8 cellular contexts compared by ENCODE assay signal in genomic region chr14:22885975-22886374, GRCh38. TPM values are rescaled to one million over a fixed set of nuclear protein-coding genes. Genes with fewer than 3 reads are reported as not detected.
DNase-seq lines count a peak whose midpoint lies in the region; ATAC-seq, FAIRE-seq and TF ChIP-seq lines count a peak whose summit lies in the region.

No MANE protein-coding gene starts in this region.

- H3K36me3 Mint-ChIP-seq in activated T-cell treated with anti-CD3 and anti-CD28 coated beads, Interleukin-2, amount 50 U/mL, for 72 hours (ENCODE audit: insufficient read depth in 2 of 2) = no peaks in the 10 kb centered on the region
- no peaks in the 10 kb centered on the region for H3K36me3 Mint-ChIP-seq in activated naive CD8-positive, alpha-beta T cell treated with anti-CD3 and anti-CD28 coated beads for 36 hours
- H3K36me3 Mint-ChIP-seq in memory B cell (peaks cover 4% of the 10 kb centered on the region), type B pancreatic cell (peaks cover 8% of the 10 kb centered on the region)

- no peak for FAIRE-seq in frontal cortex (lab: Jason Lieb, UNC)

- no peaks in the 10 kb centered on the region for H3K27me3 Mint-ChIP-seq in activated T-cell treated with anti-CD3 and anti-CD28 coated beads, Interleukin-2, amount 50 U/mL, for 72 hours (ENCODE audit: low read depth)
- H3K27me3 Mint-ChIP-seq in activated naive CD8-positive, alpha-beta T cell treated with anti-CD3 and anti-CD28 coated beads for 36 hours = no peaks in the 10 kb centered on the region
- H3K27me3 Mint-ChIP-seq in memory B cell (no peaks in the 10 kb centered on the region), type B pancreatic cell (no peaks in the 10 kb centered on the region)

- peak overlapping the region; percentile 61 to 84 for H3K4me3 Mint-ChIP-seq in activated T-cell treated with anti-CD3 and anti-CD28 coated beads, Interleukin-2, amount 50 U/mL, for 72 hours
- peak overlapping the region; percentile 14 for H3K4me3 Mint-ChIP-seq in activated naive CD8-positive, alpha-beta T cell treated with anti-CD3 and anti-CD28 coated beads for 36 hours
- H3K4me3 Mint-ChIP-seq in memory B cell (peak overlapping the region; percentile 90), type B pancreatic cell (peak overlapping the region; percentile 85)

- no peak for ATAC-seq in activated T-cell treated with anti-CD3 and anti-CD28 coated beads, Interleukin-2, amount 50 U/mL, for 72 hours (replicated peaks in 1 of 2)
- ATAC-seq in memory B cell (ENCODE audit: low read depth) = no peak

- no peaks in the 10 kb centered on the region for H3K9me3 Mint-ChIP-seq in activated T-cell treated with anti-CD3 and anti-CD28 coated beads, Interleukin-2, amount 50 U/mL, for 72 hours
- H3K9me3 Mint-ChIP-seq in activated naive CD8-positive, alpha-beta T cell treated with anti-CD3 and anti-CD28 coated beads for 36 hours = no peaks in the 10 kb centered on the region
- H3K9me3 Mint-ChIP-seq in memory B cell (no peaks in the 10 kb centered on the region), type B pancreatic cell (no peaks in the 10 kb centered on the region)

- H3K27ac Mint-ChIP-seq in activated T-cell treated with anti-CD3 and anti-CD28 coated beads, Interleukin-2, amount 50 U/mL, for 72 hours = peak overlapping the region; percentile 45
- no peak overlapping the region for H3K27ac Mint-ChIP-seq in activated naive CD8-positive, alpha-beta T cell treated with anti-CD3 and anti-CD28 coated beads for 36 hours
- H3K27ac Mint-ChIP-seq in memory B cell (peak overlapping the region; percentile 94), type B pancreatic cell (peak overlapping the region; percentile 83)

- H3K4me1 Mint-ChIP-seq in activated T-cell treated with anti-CD3 and anti-CD28 coated beads, Interleukin-2, amount 50 U/mL, for 72 hours (ENCODE audit: low read depth) = peaks cover 44% of the 10 kb centered on the region
- peaks cover 43% of the 10 kb centered on the region for H3K4me1 Mint-ChIP-seq in activated naive CD8-positive, alpha-beta T cell treated with anti-CD3 and anti-CD28 coated beads for 36 hours
- peaks cover 47% of the 10 kb centered on the region for H3K4me1 Mint-ChIP-seq in memory B cell
- H3K4me1 Mint-ChIP-seq in type B pancreatic cell (ENCODE audit: unreplicated experiment) = peaks cover 54% of the 10 kb centered on the region

- TF ChIP-seq CTCF in type B pancreatic cell (conservative IDR thresholded peaks at IDR 0.05) = no peak

- no peak for DNase-seq in activated T-cell treated with anti-CD3 and anti-CD28 coated beads, Interleukin-2, amount 50 U/mL, for 72 hours
- no peak for DNase-seq in activated T-cell treated with anti-CD3 and anti-CD28 coated beads, Interleukin-2, amount 50 U/mL, for 1 hour
- no peak for DNase-seq in activated naive CD8-positive, alpha-beta T cell treated with anti-CD3 and anti-CD28 coated beads for 36 hours
- no peak for DNase-seq in memory B cell (ENCODE audit: low spot score in 2 of 2)
- no peak for DNase-seq in type B pancreatic cell (ENCODE audit: extremely low spot score, unreplicated experiment)
- DNase-seq in frontal cortex (ENCODE audit: low spot score in 2 of 2) = no peak
- DNase-seq in NCI-H187 (lab: John Stamatoyannopoulos, UW) = no peak
- no peak for DNase-seq in NCI-H1436 (lab: John Stamatoyannopoulos, UW)

RNA-seq across cellular contexts. Expression of gene REM2, which starts 3.0 kb away (rescaled TPM):
- 1 to 10 TPM; 4.6 to 4.7 TPM for total RNA-seq in activated T-cell treated with anti-CD3 and anti-CD28 coated beads, Interleukin-2, amount 50 U/mL, for 72 hours
- total RNA-seq in activated naive CD8-positive, alpha-beta T cell treated with anti-CD3 and anti-CD28 coated beads for 36 hours = under 1 TPM; 0.14 to 0.19 TPM
- 1.4 and 2.0 TPM in 2 replicates for total RNA-seq in type B pancreatic cell (ENCODE audit: low replicate concordance)
- total RNA-seq in frontal cortex = 2.4 TPM

RNA-seq across cellular contexts. Expression of gene LRP10, which starts 14.4 kb away (rescaled TPM):
- 10 to 100 TPM; 66.5 to 78.4 TPM for total RNA-seq in activated T-cell treated with anti-CD3 and anti-CD28 coated beads, Interleukin-2, amount 50 U/mL, for 72 hours
- total RNA-seq in activated naive CD8-positive, alpha-beta T cell treated with anti-CD3 and anti-CD28 coated beads for 36 hours = 10 to 100 TPM; 17.6 to 18.7 TPM
- total RNA-seq in type B pancreatic cell (ENCODE audit: low replicate concordance) (52.3 and 91.8 TPM in 2 replicates), frontal cortex (2.9 TPM)

RNA-seq across cellular contexts. Expression of gene RBM23, which starts 33.0 kb away (rescaled TPM):
- total RNA-seq in activated T-cell treated with anti-CD3 and anti-CD28 coated beads, Interleukin-2, amount 50 U/mL, for 72 hours = 10 to 100 TPM; 69.5 to 77.5 TPM
- 10 to 100 TPM; 66.2 to 67.2 TPM for total RNA-seq in activated naive CD8-positive, alpha-beta T cell treated with anti-CD3 and anti-CD28 coated beads for 36 hours
- 91.5 and 102 TPM in 2 replicates for total RNA-seq in type B pancreatic cell (ENCODE audit: low replicate concordance)
- total RNA-seq in frontal cortex = 73.4 TPM

RNA-seq across cellular contexts. Expression of gene PRMT5, which starts 43.2 kb away (rescaled TPM):
- 10 to 100 TPM; 55.0 to 79.2 TPM for total RNA-seq in activated T-cell treated with anti-CD3 and anti-CD28 coated beads, Interleukin-2, amount 50 U/mL, for 72 hours
- total RNA-seq in activated naive CD8-positive, alpha-beta T cell treated with anti-CD3 and anti-CD28 coated beads for 36 hours = 100 to 1,000 TPM; 169 to 190 TPM
- total RNA-seq in type B pancreatic cell (ENCODE audit: low replicate concordance) (78.0 and 134 TPM in 2 replicates), frontal cortex (61.1 TPM)

RNA-seq across cellular contexts. Expression of gene MMP14, which starts 49.6 kb away (rescaled TPM):
- 1 to 10 TPM; 1.4 to 6.8 TPM for total RNA-seq in activated T-cell treated with anti-CD3 and anti-CD28 coated beads, Interleukin-2, amount 50 U/mL, for 72 hours
- total RNA-seq in activated naive CD8-positive, alpha-beta T cell treated with anti-CD3 and anti-CD28 coated beads for 36 hours = 1 to 10 TPM; 1.1 to 1.8 TPM
- total RNA-seq in type B pancreatic cell (ENCODE audit: low replicate concordance) (115 and 137 TPM in 2 replicates), frontal cortex (6.9 TPM)

Comparison
In these comparisons a context has a peak if more than half of its experiments do, and no peak if none do; other contexts are left out.
1. H3K4me3 Mint-ChIP-seq: peak in every context shown above with its lines; median percentile 90 in memory B cell; 85 in type B pancreatic cell; 72 in activated T-cell treated with anti-CD3 and anti-CD28 coated beads, Interleukin-2, amount 50 U/mL, for 72 hours; 14 in activated naive CD8-positive, alpha-beta T cell treated with anti-CD3 and anti-CD28 coated beads for 36 hours.